In the genomic region with DNA sequence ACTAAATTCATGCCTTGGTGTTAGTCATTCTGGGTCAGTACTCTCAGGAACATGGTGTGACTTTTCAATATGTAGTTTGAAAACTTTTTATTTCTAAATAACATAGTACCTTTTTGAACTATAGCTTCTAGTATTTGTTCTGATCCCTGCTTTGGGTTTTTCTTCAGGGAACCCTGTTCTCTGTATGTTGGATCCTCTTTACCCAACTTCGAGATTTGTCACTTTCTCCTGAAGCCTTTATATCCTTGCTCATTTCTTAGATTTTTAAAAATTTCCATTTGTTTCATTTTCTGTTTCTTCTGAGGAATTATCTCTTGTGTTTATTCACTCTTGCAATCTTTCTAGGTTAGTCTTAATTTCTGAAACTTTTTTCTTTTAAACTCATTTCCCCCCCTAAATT, we compare ENCODE assay signal across 23 cellular contexts.
"Had no signal": no experiment of that assay in that cellular context is flagged by ENCODE, and none has a peak within 500 bp of the region (broad histone marks: within the 10 kb centered on the region; RNA-seq: fewer than 3 reads in every experiment).

No MANE protein-coding gene starts in this region.

- H3K9me3 ChIP-seq: colonic mucosa, esophagus squamous epithelium, gastrocnemius medialis had no signal

- H3K36me3 ChIP-seq: colonic mucosa, esophagus muscularis mucosa, esophagus squamous epithelium, gastrocnemius medialis, gastroesophageal sphincter, heart left ventricle, heart right ventricle had no signal

- DNase-seq: colonic mucosa; cortex of kidney; dermis blood vessel endothelial cell; dorsolateral prefrontal cortex; effector CD4-positive, alpha-beta T cell; effector CD8-positive, alpha-beta T cell; effector memory CD4-positive, alpha-beta T cell; effector memory CD8-positive, alpha-beta T cell; endodermal cell; erythroblast; esophagus squamous epithelium; foreskin fibroblast; foreskin keratinocyte; foreskin melanocyte; gastrocnemius medialis; glutamatergic neuron; head of caudate nucleus; heart left ventricle; heart right ventricle had no signal

- H3K4me1 ChIP-seq: colonic mucosa, esophagus muscularis mucosa, esophagus squamous epithelium, foreskin keratinocyte, gastrocnemius medialis, gastroesophageal sphincter, heart left ventricle, heart right ventricle had no signal

- H3K4me3 ChIP-seq: colonic mucosa, coronary artery, dorsolateral prefrontal cortex, esophagus muscularis mucosa, esophagus squamous epithelium, gastrocnemius medialis, gastroesophageal sphincter, heart left ventricle, heart right ventricle had no signal

- H3K27ac ChIP-seq: colonic mucosa, coronary artery, dorsolateral prefrontal cortex, epithelial cell of prostate, esophagus muscularis mucosa, esophagus squamous epithelium, foreskin keratinocyte, gastrocnemius medialis, gastroesophageal sphincter, heart left ventricle, heart right ventricle had no signal
